8 cellular contexts compared by ENCODE assay signal in the genomic region with DNA sequence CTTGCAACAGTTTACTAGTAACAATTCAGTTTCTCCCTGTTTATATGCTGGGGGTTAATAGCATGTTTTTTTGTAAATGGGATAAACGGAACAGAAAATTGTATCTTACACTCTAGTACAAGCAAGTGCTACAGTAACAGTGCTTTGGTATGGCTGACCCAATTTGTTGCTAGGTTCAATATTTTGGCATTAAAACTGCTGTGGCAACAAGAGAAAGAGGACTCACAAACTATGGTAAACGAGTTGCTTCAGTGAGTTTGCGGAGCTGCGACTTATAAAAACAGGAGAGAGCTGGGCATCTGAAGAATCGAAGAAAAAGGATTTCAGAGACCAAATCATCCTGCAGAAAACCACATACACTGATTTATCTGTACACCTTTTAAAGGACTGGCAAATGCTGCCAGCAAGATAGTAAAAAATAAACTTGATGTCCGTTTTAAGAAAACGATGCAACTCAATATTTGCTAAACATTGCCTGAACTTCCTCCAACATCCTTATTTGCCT. TPM values are rescaled to one million over a fixed set of nuclear protein-coding genes. Genes with fewer than 3 reads are reported as not detected.
DNase-seq lines count a peak whose midpoint lies in the region; ATAC-seq and TF ChIP-seq lines count a peak whose summit lies in the region.

No MANE protein-coding gene starts in this region.

- TF ChIP-seq CTCF in C4-2B (conservative IDR thresholded peaks at IDR 0.05): no peak
- TF ChIP-seq CTCF in coronary artery (IDR thresholded peaks at IDR 0.05): no peak
- TF ChIP-seq CTCF in omental fat pad (IDR thresholded peaks at IDR 0.05): no peak

- DNase-seq in M059J (ENCODE audit: low read depth) (peak; percentile 47), coronary artery (ENCODE audit: low spot score) (no peak), midbrain (lab: John Stamatoyannopoulos, UW) (peak; percentile 61), COLO668 (lab: John Stamatoyannopoulos, UW; ENCODE audit: unreplicated experiment) (no peak), NOMO-1 treated with dmso at 0.1 percent for 144 hours (lab: John Stamatoyannopoulos, UW; ENCODE audit: unreplicated experiment) (no peak), omental fat pad (ENCODE audit: low spot score) (no peak)

- ATAC-seq in HG02870 (IDR thresholded peaks at IDR 0.05; ENCODE audit: unreplicated experiment) (no peak), omental fat pad (ENCODE audit: low FRiP score) (no peak)

- peak overlapping the region; percentile 91 for H3K4me3 ChIP-seq in coronary artery

- peak overlapping the region; percentile 94; the same call in 1 of the 2 replicates for H3K27ac ChIP-seq in C4-2B
- H3K27ac ChIP-seq in coronary artery: peak overlapping the region; percentile 96 to 97

RNA-seq across cellular contexts. Expression of a gene that starts 2.2 kb away (rescaled TPM):
- 138 and 149 TPM in 2 replicates for total RNA-seq in M059J (2014; rRNA removed; shearing (Covaris generic))
- total RNA-seq in omental fat pad: 100 to 1,000 TPM; 140 to 171 (median 157) TPM

RNA-seq across cellular contexts. Expression of a gene that starts 2.6 kb away (rescaled TPM):
- total RNA-seq in M059J (2014; rRNA removed; shearing (Covaris generic)): 19.7 and 20.9 TPM in 2 replicates
- total RNA-seq in omental fat pad: 10 to 100 TPM; 26.8 to 34.1 (median 30.9) TPM

Comparison
In these comparisons a context has a peak if more than half of its experiments do, and no peak if none do; other contexts are left out.
1. DNase-seq: peak in M059J (single experiment) and midbrain (single experiment); none in coronary artery (single experiment), COLO668 (single experiment), NOMO-1 treated with dmso at 0.1 percent for 144 hours (single experiment) and omental fat pad (single experiment).